Comparison of ENCODE assay signal across 2 cellular contexts in genomic region chr18:51438797-51439350, GRCh38.
TF ChIP-seq lines count a peak whose summit lies in the region.

No MANE protein-coding gene starts in this region.

TF ChIP-seq in GM23338, 12 proteins besides CTCF, POLR2A, EP300 and RAD21:
- TF ChIP-seq ZNF114 (CRISPR knock-in tag; IDR thresholded peaks at IDR 0.05) (no peak), CREB1 (CRISPR knock-in tag; IDR thresholded peaks at IDR 0.05; ENCODE audit: low read depth) (no peak), STAT1 (IDR thresholded peaks at IDR 0.05; ENCODE audit: unreplicated experiment) (no peak), EZH2 (IDR thresholded peaks at IDR 0.05; ENCODE audit: low read depth, unreplicated experiment) (no peak), NANOG (IDR thresholded peaks at IDR 0.05; ENCODE audit: borderline replicate concordance) (no peak), POLR2AphosphoS5 (IDR thresholded peaks at IDR 0.05; ENCODE audit: low read depth) (no peak), JUNB (IDR thresholded peaks at IDR 0.05; ENCODE audit: unreplicated experiment) (no peak), ETS1 (IDR thresholded peaks at IDR 0.05) (no peak), EZH2phosphoT487 (IDR thresholded peaks at IDR 0.05; ENCODE audit: unreplicated experiment) (no peak), ZNF331 (CRISPR knock-in tag; IDR thresholded peaks at IDR 0.05; ENCODE audit: low read depth) (no peak)
- TF ChIP-seq, protein P1, sequence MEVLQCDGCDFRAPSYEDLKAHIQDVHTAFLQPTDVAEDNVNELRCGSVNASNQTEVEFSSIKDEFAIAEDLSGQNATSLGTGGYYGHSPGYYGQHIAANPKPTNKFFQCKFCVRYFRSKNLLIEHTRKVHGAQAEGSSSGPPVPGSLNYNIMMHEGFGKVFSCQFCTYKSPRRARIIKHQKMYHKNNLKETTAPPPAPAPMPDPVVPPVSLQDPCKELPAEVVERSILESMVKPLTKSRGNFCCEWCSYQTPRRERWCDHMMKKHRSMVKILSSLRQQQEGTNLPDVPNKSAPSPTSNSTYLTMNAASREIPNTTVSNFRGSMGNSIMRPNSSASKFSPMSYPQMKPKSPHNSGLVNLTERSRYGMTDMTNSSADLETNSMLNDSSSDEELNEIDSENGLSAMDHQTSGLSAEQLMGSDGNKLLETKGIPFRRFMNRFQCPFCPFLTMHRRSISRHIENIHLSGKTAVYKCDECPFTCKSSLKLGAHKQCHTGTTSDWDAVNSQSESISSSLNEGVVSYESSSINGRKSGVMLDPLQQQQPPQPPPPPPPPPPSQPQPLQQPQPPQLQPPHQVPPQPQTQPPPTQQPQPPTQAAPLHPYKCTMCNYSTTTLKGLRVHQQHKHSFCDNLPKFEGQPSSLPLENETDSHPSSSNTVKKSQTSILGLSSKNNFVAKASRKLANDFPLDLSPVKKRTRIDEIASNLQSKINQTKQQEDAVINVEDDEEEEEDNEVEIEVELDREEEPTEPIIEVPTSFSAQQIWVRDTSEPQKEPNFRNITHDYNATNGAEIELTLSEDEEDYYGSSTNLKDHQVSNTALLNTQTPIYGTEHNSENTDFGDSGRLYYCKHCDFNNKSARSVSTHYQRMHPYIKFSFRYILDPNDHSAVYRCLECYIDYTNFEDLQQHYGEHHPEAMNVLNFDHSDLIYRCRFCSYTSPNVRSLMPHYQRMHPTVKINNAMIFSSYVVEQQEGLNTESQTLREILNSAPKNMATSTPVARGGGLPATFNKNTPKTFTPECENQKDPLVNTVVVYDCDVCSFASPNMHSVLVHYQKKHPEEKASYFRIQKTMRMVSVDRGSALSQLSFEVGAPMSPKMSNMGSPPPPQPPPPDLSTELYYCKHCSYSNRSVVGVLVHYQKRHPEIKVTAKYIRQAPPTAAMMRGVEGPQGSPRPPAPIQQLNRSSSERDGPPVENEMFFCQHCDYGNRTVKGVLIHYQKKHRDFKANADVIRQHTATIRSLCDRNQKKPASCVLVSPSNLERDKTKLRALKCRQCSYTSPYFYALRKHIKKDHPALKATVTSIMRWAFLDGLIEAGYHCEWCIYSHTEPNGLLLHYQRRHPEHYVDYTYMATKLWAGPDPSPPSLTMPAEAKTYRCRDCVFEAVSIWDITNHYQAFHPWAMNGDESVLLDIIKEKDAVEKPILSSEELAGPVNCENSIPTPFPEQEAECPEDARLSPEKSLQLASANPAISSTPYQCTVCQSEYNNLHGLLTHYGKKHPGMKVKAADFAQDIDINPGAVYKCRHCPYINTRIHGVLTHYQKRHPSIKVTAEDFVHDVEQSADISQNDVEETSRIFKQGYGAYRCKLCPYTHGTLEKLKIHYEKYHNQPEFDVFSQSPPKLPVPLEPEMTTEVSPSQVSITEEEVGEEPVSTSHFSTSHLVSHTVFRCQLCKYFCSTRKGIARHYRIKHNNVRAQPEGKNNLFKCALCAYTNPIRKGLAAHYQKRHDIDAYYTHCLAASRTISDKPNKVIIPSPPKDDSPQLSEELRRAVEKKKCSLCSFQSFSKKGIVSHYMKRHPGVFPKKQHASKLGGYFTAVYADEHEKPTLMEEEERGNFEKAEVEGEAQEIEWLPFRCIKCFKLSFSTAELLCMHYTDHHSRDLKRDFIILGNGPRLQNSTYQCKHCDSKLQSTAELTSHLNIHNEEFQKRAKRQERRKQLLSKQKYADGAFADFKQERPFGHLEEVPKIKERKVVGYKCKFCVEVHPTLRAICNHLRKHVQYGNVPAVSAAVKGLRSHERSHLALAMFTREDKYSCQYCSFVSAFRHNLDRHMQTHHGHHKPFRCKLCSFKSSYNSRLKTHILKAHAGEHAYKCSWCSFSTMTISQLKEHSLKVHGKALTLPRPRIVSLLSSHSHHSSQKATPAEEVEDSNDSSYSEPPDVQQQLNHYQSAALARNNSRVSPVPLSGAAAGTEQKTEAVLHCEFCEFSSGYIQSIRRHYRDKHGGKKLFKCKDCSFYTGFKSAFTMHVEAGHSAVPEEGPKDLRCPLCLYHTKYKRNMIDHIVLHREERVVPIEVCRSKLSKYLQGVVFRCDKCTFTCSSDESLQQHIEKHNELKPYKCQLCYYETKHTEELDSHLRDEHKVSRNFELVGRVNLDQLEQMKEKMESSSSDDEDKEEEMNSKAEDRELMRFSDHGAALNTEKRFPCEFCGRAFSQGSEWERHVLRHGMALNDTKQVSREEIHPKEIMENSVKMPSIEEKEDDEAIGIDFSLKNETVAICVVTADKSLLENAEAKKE (CRISPR knock-in tag; IDR thresholded peaks at IDR 0.05) = no peak
- TF ChIP-seq, protein P2, sequence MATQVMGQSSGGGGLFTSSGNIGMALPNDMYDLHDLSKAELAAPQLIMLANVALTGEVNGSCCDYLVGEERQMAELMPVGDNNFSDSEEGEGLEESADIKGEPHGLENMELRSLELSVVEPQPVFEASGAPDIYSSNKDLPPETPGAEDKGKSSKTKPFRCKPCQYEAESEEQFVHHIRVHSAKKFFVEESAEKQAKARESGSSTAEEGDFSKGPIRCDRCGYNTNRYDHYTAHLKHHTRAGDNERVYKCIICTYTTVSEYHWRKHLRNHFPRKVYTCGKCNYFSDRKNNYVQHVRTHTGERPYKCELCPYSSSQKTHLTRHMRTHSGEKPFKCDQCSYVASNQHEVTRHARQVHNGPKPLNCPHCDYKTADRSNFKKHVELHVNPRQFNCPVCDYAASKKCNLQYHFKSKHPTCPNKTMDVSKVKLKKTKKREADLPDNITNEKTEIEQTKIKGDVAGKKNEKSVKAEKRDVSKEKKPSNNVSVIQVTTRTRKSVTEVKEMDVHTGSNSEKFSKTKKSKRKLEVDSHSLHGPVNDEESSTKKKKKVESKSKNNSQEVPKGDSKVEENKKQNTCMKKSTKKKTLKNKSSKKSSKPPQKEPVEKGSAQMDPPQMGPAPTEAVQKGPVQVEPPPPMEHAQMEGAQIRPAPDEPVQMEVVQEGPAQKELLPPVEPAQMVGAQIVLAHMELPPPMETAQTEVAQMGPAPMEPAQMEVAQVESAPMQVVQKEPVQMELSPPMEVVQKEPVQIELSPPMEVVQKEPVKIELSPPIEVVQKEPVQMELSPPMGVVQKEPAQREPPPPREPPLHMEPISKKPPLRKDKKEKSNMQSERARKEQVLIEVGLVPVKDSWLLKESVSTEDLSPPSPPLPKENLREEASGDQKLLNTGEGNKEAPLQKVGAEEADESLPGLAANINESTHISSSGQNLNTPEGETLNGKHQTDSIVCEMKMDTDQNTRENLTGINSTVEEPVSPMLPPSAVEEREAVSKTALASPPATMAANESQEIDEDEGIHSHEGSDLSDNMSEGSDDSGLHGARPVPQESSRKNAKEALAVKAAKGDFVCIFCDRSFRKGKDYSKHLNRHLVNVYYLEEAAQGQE (IDR thresholded peaks at IDR 0.05; ENCODE audit: unreplicated experiment) = no peak
TF ChIP-seq in GM23338: peak in this region for 0.

TF ChIP-seq in K562, 482 proteins besides CTCF, POLR2A, EP300 and RAD21:
- TF ChIP-seq HNRNPUL1 (IDR thresholded peaks at IDR 0.05; ENCODE audit: low read length) (no peak), SMAD4 (CRISPR knock-in tag; conservative IDR thresholded peaks at IDR 0.05) (no peak), CEBPG (CRISPR knock-in tag; IDR thresholded peaks at IDR 0.05) (no peak), CEBPG (tag; conservative IDR thresholded peaks at IDR 0.05 in 1 of 2, IDR thresholded peaks at IDR 0.05 in 1 of 2) (peak; percentile 30 to 73; a peak in 2 of 4 replicates)
